Comparison of ENCODE assay signal across 8 cellular contexts in genomic region chr6:33279971-33280511, GRCh38. TPM values are rescaled to one million over a fixed set of nuclear protein-coding genes. Genes with fewer than 3 reads are reported as not detected.
DNase-seq lines count a peak whose midpoint lies in the region; ATAC-seq and TF ChIP-seq lines count a peak whose summit lies in the region.

No MANE protein-coding gene starts in this region.

- TF ChIP-seq POLR2A in lower leg skin (IDR thresholded peaks at IDR 0.05) = no peak

- H3K36me3 ChIP-seq in adipocyte (ENCODE audit: control insufficient read depth, insufficient read depth, low read length, severe bottlenecking) = peaks cover 76% of the 10 kb centered on the region

- CTCF ChIA-PET in activated naive CD4-positive, alpha-beta T cell treated with anti-CD3 and anti-CD28 coated beads, Interleukin-2, amount 10 ng/mL, durations not matched to agents 7 days and 5 days (lab: Charles Lee) = no interaction called here

- H3K27me3 ChIP-seq in adipocyte (replicated peaks; ENCODE audit: control insufficient read depth, insufficient read depth, low read length) = no peaks in the 10 kb centered on the region

- peak; percentile 25 for DNase-seq in activated naive CD4-positive, alpha-beta T cell treated with anti-CD3 and anti-CD28 coated beads, Interleukin-2, amount 10 ng/mL, durations not matched to agents 7 days and 5 days
- DNase-seq in activated naive CD4-positive, alpha-beta T cell treated with anti-CD3 and anti-CD28 coated beads, Interleukin-2, amount 50 U/mL, for 16 hours = no peak
- DNase-seq in NCI-H2029 (lab: John Stamatoyannopoulos, UW) (peak; percentile 83), adipocyte (ENCODE audit: low read depth) (peak; percentile 39), left lobe of liver (ENCODE audit: low spot score) (no peak), lower leg skin (ENCODE audit: low spot score in 2 of 2) (no peak)

- WGBS in lower leg skin, 2 donors = 52 to 61% methylated on average over 5 of the region's 5 CpGs

- H3K9ac ChIP-seq in adipocyte (ENCODE audit: low read length) = no peak overlapping the region

- peak; percentile 47 for ATAC-seq in left lobe of liver
- ATAC-seq in HG02885 (IDR thresholded peaks at IDR 0.05; ENCODE audit: poor library complexity, unreplicated experiment) = no peak
- no peak for ATAC-seq in GM18870 (IDR thresholded peaks at IDR 0.05; ENCODE audit: unreplicated experiment)

- no peak overlapping the region for H3K4me3 ChIP-seq in adipocyte (ENCODE audit: low read length)
- no peak overlapping the region for H3K4me3 ChIP-seq in lower leg skin (ENCODE audit: low read depth, poor library complexity, severe bottlenecking)

- H3K4me3 Mint-ChIP-seq in activated naive CD4-positive, alpha-beta T cell treated with anti-CD3 and anti-CD28 coated beads, Interleukin-2, amount 10 ng/mL, durations not matched to agents 7 days and 5 days = no peak overlapping the region

- peaks cover 19% of the 10 kb centered on the region for H3K4me1 ChIP-seq in adipocyte (ENCODE audit: control insufficient read depth, insufficient read depth, low read length)

- intact Hi-C loops in lower leg skin (cut with DNase I; ENCODE audit: low total_unique reads) = no loop called here

- peaks cover 48% of the 10 kb centered on the region for H3K36me3 Mint-ChIP-seq in activated naive CD4-positive, alpha-beta T cell treated with anti-CD3 and anti-CD28 coated beads, Interleukin-2, amount 10 ng/mL, durations not matched to agents 7 days and 5 days

- peaks cover 4% of the 10 kb centered on the region for H3K27me3 Mint-ChIP-seq in activated naive CD4-positive, alpha-beta T cell treated with anti-CD3 and anti-CD28 coated beads, Interleukin-2, amount 10 ng/mL, durations not matched to agents 7 days and 5 days

- no peaks in the 10 kb centered on the region for H3K9me3 ChIP-seq in adipocyte (ENCODE audit: control insufficient read depth, low read length)

- H3K4me1 Mint-ChIP-seq in activated naive CD4-positive, alpha-beta T cell treated with anti-CD3 and anti-CD28 coated beads, Interleukin-2, amount 10 ng/mL, durations not matched to agents 7 days and 5 days = peaks cover 51% of the 10 kb centered on the region

- H3K9me3 Mint-ChIP-seq in activated naive CD4-positive, alpha-beta T cell treated with anti-CD3 and anti-CD28 coated beads, Interleukin-2, amount 10 ng/mL, durations not matched to agents 7 days and 5 days = no peaks in the 10 kb centered on the region

- no peak for TF ChIP-seq CTCF in lower leg skin (IDR thresholded peaks at IDR 0.05)

- no peak overlapping the region for H3K27ac Mint-ChIP-seq in activated naive CD4-positive, alpha-beta T cell treated with anti-CD3 and anti-CD28 coated beads, Interleukin-2, amount 10 ng/mL, durations not matched to agents 7 days and 5 days

RNA-seq across cellular contexts. Expression of gene B3GALT4, which starts 3.1 kb away (rescaled TPM):
- total RNA-seq in left lobe of liver = 1.2 TPM
- total RNA-seq in lower leg skin = 10 to 100 TPM; 24.8 to 31.0 (median 26.3) TPM

RNA-seq across cellular contexts. Expression of gene RPS18, which starts 8.2 kb away (rescaled TPM):
- 555 TPM for total RNA-seq in left lobe of liver
- total RNA-seq in lower leg skin = 1,000 to 10,000 TPM; 4,043 to 6,696 (median 6,204) TPM

RNA-seq across cellular contexts. Expression of gene VPS52, which starts 8.4 kb away (rescaled TPM):
- total RNA-seq in left lobe of liver (30.2 TPM), lower leg skin (10 to 100 TPM; 33.3 to 51.0 (median 44.4) TPM)

RNA-seq across cellular contexts. Expression of gene WDR46, which starts 9.0 kb away (rescaled TPM):
- 17.8 TPM for total RNA-seq in left lobe of liver
- 10 to 100 TPM; 38.4 to 57.2 (median 47.0) TPM for total RNA-seq in lower leg skin

RNA-seq across cellular contexts. Expression of gene PFDN6, which starts 9.4 kb away (rescaled TPM):
- total RNA-seq in left lobe of liver = 19.2 TPM
- total RNA-seq in lower leg skin = 10 to 100 TPM; 22.6 to 36.3 (median 35.3) TPM

Comparison
In these comparisons a context has a peak if more than half of its experiments do, and no peak if none do; other contexts are left out.
1. DNase-seq: peak in activated naive CD4-positive, alpha-beta T cell treated with anti-CD3 and anti-CD28 coated beads, Interleukin-2, amount 10 ng/mL, durations not matched to agents 7 days and 5 days (single experiment), NCI-H2029 (single experiment) and adipocyte (single experiment); none in activated naive CD4-positive, alpha-beta T cell treated with anti-CD3 and anti-CD28 coated beads, Interleukin-2, amount 50 U/mL, for 16 hours (single experiment), left lobe of liver (single experiment) and lower leg skin (0 of 2).
2. RNA of gene B3GALT4, which starts 3.1 kb away (total RNA-seq): 24.8 to 31.0 TPM in lower leg skin; 1.2 TPM in left lobe of liver (single experiment); every median in the first group is over 10 times any median in the second.